Comparison of ENCODE assay signal across 8 cellular contexts in the genomic region with DNA sequence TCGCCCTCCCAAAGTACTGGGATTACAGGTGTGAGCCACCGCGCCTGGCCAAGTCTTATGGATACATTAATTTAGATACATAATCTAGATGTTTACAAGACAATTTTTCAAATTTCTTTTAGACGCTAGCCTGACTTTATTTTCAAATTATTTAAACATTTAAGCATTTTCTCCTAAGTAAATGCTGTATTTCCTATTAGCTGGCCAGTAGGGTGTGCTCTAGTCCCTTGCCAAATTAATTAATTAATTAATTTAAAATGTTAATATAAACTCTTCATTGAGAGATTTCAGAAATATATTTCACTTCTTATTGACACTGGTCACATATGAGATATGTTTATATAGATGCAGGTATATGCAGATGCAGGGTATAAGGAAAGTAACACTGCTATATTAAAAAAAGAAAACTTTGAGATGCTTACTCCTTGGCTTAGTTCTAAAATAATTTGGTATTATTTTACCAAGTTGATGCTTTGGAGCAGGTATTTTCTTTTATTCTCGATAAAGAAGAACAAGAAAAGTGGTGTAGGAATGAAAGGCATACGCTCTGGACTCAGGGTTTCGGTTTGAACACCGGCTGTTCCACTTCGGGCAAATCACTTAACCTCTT. TPM values are rescaled to one million over a fixed set of nuclear protein-coding genes. Genes with fewer than 3 reads are reported as not detected.
DNase-seq lines count a peak whose midpoint lies in the region; ATAC-seq, FAIRE-seq and TF ChIP-seq lines count a peak whose summit lies in the region.

No MANE protein-coding gene starts in this region.

- TF ChIP-seq RAD21 in GM12878 (IDR thresholded peaks at IDR 0.05; ENCODE audit: insufficient read depth, low read depth, low read length) = peak; percentile 85

- SMC1A ChIA-PET in GM12878 (lab: Charles Lee; ENCODE audit: uncharacterized antibody, unreplicated experiment) = interaction anchor here (0.7 to 3.4 kb wide), 11 partner anchors 14 to 319 kb away, joined by 3 to 37 read pairs (median 3); no protein-coding TSS in a partner anchor

- CTCF ChIA-PET in GM12878 (lab: Yijun Ruan, JAX) = interaction anchor here (0.6 to 4.4 kb wide), 22 partner anchors 9 to 817 kb away, joined by 3 to 51 read pairs (median 4); no protein-coding TSS in a partner anchor

- no peak for TF ChIP-seq POLR2A in GM12878 (IDR thresholded peaks at IDR 0.05; ENCODE audit: low read depth, low read length)

- DNase-seq in SIG-M5 treated with dmso at 0.1 percent for 504 hours (lab: John Stamatoyannopoulos, UW; ENCODE audit: unreplicated experiment) = peak; percentile 51
- no peak for DNase-seq in SIG-M5 (lab: John Stamatoyannopoulos, UW)
- peak; percentile 54 for DNase-seq in NCI-H1105 treated with DMSO at 0.1 percent for 48 hours (lab: John Stamatoyannopoulos, UW)
- DNase-seq in GM12878 (ENCODE audit: low read depth, low spot score) = no peak
- DNase-seq in lung microvascular endothelial cell (ENCODE audit: low read depth in 2 of 2) = peak; percentile 73 to 80
- no peak for DNase-seq in HPDE6-E6E7 (ENCODE audit: extremely low spot score)
- no peak for DNase-seq in GOT3 (lab: John Stamatoyannopoulos, UW)

- no peaks in the 10 kb centered on the region for H3K9me3 ChIP-seq in GM12878 (replicated peaks; ENCODE audit: control insufficient read depth, insufficient read depth, low read length)

- WGBS in GM12878 (ENCODE audit: insufficient coverage, insufficient replicate concordance, low lambda C conversion rate, missing lambda C conversion rate) = 67% methylated on average over 9 of the region's 9 CpGs

- in situ Hi-C loops in GM12878 (cut with MboI) = no loop called here

- RAD21 ChIA-PET in GM12878 (lab: Charles Lee; ENCODE audit: unreplicated experiment) = interaction anchor here (1.3 to 3.5 kb wide), 3 partner anchors 16 to 284 kb away, joined by 3 to 21 read pairs (median 5); no protein-coding TSS in a partner anchor

- no peak overlapping the region for H3K4me3 ChIP-seq in GM12878

- ATAC-seq in GM12878 (no peak), HG03460 (IDR thresholded peaks at IDR 0.05; ENCODE audit: unreplicated experiment) (no peak)

- no peak overlapping the region for H3K27ac ChIP-seq in GM12878 (ENCODE audit: control insufficient read depth, insufficient read depth)

- FAIRE-seq in GM12878 (lab: Jason Lieb, UNC) = peak; percentile 75

- H2AFZ ChIP-seq in GM12878 (ENCODE audit: control insufficient read depth, low read depth, low read length) = no peak overlapping the region

- intact Hi-C loops in GM12878 (cut with micrococcal nuclease; ENCODE audit: unreplicated experiment) = loop anchor here (1.0 kb wide), 1 partner anchor 208 kb away; no protein-coding TSS in a partner anchor

- POLR2A ChIA-PET in GM12878 (lab: Charles Lee) = no interaction called here

- no peaks in the 10 kb centered on the region for H4K20me1 ChIP-seq in GM12878 (ENCODE audit: control insufficient read depth, insufficient read depth)

- H3K4me2 ChIP-seq in GM12878 (ENCODE audit: control insufficient read depth, insufficient read depth) = no peak overlapping the region

- BruUV-seq in GM12878 (replicated peaks; lab: Mats Ljungman, UMichigan) = no TSS peak

- H3K27me3 ChIP-seq in GM12878 (replicated peaks in 1 of 2; ENCODE audit: control insufficient read depth in 2 of 2, insufficient read depth in 2 of 2, low read length in 1 of 2) = no peaks in the 10 kb centered on the region

- H3K36me3 ChIP-seq in GM12878 (ENCODE audit: control insufficient read depth in 2 of 2, insufficient read depth in 2 of 2, low read length in 1 of 2) = no peaks in the 10 kb centered on the region

- H3K4me1 ChIP-seq in GM12878 (ENCODE audit: control insufficient read depth, insufficient read depth, low read length) = peaks cover 5% of the 10 kb centered on the region

- peak; percentile 30 to 52 (median 42); a peak in 5 of 6 replicates for TF ChIP-seq CTCF in GM12878 (IDR thresholded peaks at IDR 0.05 in 2 of 3, conservative IDR thresholded peaks at IDR 0.05 in 1 of 3; ENCODE audit: control insufficient read depth in 2 of 3, extremely low read depth in 1 of 3, insufficient read depth in 1 of 3, low read depth in 3 of 3, low read length in 3 of 3)

- no peak for TF ChIP-seq EP300 in GM12878 (IDR thresholded peaks at IDR 0.05; ENCODE audit: borderline replicate concordance in 1 of 2, control insufficient read depth in 1 of 2, low read depth in 2 of 2, low read length in 2 of 2)

- no peaks in the 10 kb centered on the region for H3K79me2 ChIP-seq in GM12878 (ENCODE audit: control insufficient read depth, insufficient read depth, low read length)

- H3K9ac ChIP-seq in GM12878 (ENCODE audit: control insufficient read depth, insufficient read depth, low read length) = no peak overlapping the region

TF ChIP-seq in GM12878, 131 proteins besides CTCF, POLR2A, EP300 and RAD21:
- TF ChIP-seq SMC3 (IDR thresholded peaks at IDR 0.05; ENCODE audit: borderline replicate concordance, low read length) (peak; percentile 65; the same call in 1 of the 2 replicates), SREBF1 (IDR thresholded peaks at IDR 0.05; ENCODE audit: low read length) (no peak)
- TF ChIP-seq, protein P1, sequence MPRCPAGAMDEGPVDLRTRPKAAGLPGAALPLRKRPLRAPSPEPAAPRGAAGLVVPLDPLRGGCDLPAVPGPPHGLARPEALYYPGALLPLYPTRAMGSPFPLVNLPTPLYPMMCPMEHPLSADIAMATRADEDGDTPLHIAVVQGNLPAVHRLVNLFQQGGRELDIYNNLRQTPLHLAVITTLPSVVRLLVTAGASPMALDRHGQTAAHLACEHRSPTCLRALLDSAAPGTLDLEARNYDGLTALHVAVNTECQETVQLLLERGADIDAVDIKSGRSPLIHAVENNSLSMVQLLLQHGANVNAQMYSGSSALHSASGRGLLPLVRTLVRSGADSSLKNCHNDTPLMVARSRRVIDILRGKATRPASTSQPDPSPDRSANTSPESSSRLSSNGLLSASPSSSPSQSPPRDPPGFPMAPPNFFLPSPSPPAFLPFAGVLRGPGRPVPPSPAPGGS (IDR thresholded peaks at IDR 0.05; ENCODE audit: borderline replicate concordance, insufficient read depth, low read depth, low read length, poor library complexity, severe bottlenecking) = no peak
- TF ChIP-seq, protein P2, sequence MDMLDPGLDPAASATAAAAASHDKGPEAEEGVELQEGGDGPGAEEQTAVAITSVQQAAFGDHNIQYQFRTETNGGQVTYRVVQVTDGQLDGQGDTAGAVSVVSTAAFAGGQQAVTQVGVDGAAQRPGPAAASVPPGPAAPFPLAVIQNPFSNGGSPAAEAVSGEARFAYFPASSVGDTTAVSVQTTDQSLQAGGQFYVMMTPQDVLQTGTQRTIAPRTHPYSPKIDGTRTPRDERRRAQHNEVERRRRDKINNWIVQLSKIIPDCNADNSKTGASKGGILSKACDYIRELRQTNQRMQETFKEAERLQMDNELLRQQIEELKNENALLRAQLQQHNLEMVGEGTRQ (IDR thresholded peaks at IDR 0.05; ENCODE audit: borderline replicate concordance, low read depth, low read length) = no peak

RNA-seq across cellular contexts. Expression of a gene that starts 5.2 kb away (rescaled TPM):
- total RNA-seq in GM12878 (2013; cell fraction: nucleolus; rRNA removed) = 0.71 and 0.98 TPM in 2 replicates
- total RNA-seq in GM12878 (2014; rRNA removed) (3.8 and 4.4 TPM in 2 replicates), GM12878 (2014; rRNA removed; fragmentation: Illumina TruSeq; extraction: Trizol) (4.1 TPM in 2 replicates), GM12878 (2021) (4.6 and 6.5 TPM in 2 replicates), lung microvascular endothelial cell (33.3 and 112 TPM in 2 replicates)
- polyA plus RNA-seq in GM12878 (2011; ENCODE audit: low read depth) = 2.0 TPM
- polyA plus RNA-seq in GM12878 (2011; rRNA removed) (0.73 and 0.90 TPM in 2 replicates), GM12878 (2014; fragmentation: Illumina TruSeq; extraction: Trizol) (5.9 and 6.9 TPM in 2 replicates), GM12878 (2014; fragmentation: Nextera tagmentation; extraction: Ambion mirVana) (1 to 10 TPM; 1.6 to 2.4 TPM), GM12878 (2014; rRNA removed) (3.2 and 4.0 TPM in 2 replicates), GM12878 (2016; fragmentation: Nextera tagmentation; extraction: Ambion mirVana) (1 to 10 TPM; 2.0 to 2.3 TPM)
- polyA plus RNA-seq in GM12878 (2011; cell fraction: cytosol; rRNA removed) = 0.49 and 0.53 TPM in 2 replicates
- polyA plus RNA-seq in GM12878 (2011; cell fraction: nucleus; rRNA removed) = 0.67 and 0.69 TPM in 2 replicates
- 2.3 and 2.4 TPM in 2 replicates for polyA plus RNA-seq in GM12878 (2012)
- polyA minus RNA-seq in GM12878 (2011; rRNA and poly(A)+ RNA removed) = 0.59 and 0.62 TPM in 2 replicates
- 0.80 and 0.94 TPM in 2 replicates for polyA minus RNA-seq in GM12878 (2011; cell fraction: cytosol; rRNA and poly(A)+ RNA removed)
- polyA minus RNA-seq in GM12878 (2011; cell fraction: nucleus; rRNA and poly(A)+ RNA removed) = 0.48 TPM in 2 replicates

Comparison
In these comparisons a context has a peak if more than half of its experiments do, and no peak if none do; other contexts are left out.
1. DNase-seq: peak in SIG-M5 treated with dmso at 0.1 percent for 504 hours (single experiment), NCI-H1105 treated with DMSO at 0.1 percent for 48 hours (single experiment) and lung microvascular endothelial cell (2 of 2); none in SIG-M5 (single experiment), GM12878 (single experiment), HPDE6-E6E7 (single experiment) and GOT3 (single experiment).